In genomic region chr1:240423525-240423924, GRCh38 we compare ENCODE assay signal across 22 cellular contexts.
"Had no signal": no experiment of that assay in that cellular context is flagged by ENCODE, and none has a peak within 500 bp of the region (broad histone marks: within the 10 kb centered on the region; RNA-seq: fewer than 3 reads in every experiment).

No MANE protein-coding gene starts in this region.

- DNase-seq: dermis blood vessel endothelial cell; dorsolateral prefrontal cortex; effector CD4-positive, alpha-beta T cell; effector memory CD4-positive, alpha-beta T cell; foreskin keratinocyte; heart right ventricle; hippocampal formation; left cardiac atrium; left lung; left ventricle myocardium superior; lower lobe of right lung; mesenchymal stem cell; mucosa of descending colon had no signal

- H3K27me3 ChIP-seq: dorsolateral prefrontal cortex, esophagus muscularis mucosa, foreskin keratinocyte, gastroesophageal sphincter, heart right ventricle, left lung had no signal

- FAIRE-seq: colon, endothelial cell of umbilical vein, frontal cortex, islet of Langerhans, keratinocyte had no signal

- H3K4me3 Mint-ChIP-seq: mesothelial cell of epicardium had no signal

- H3K4me1 ChIP-seq: esophagus muscularis mucosa, foreskin keratinocyte, gastroesophageal sphincter, heart right ventricle, left lung, lower lobe of right lung had no signal

- ATAC-seq: foreskin keratinocyte, gastroesophageal sphincter, heart right ventricle, left cardiac atrium, left lung, left ventricle myocardium superior, lower lobe of right lung, mucosa of descending colon had no signal

- H3K27ac Mint-ChIP-seq: mesothelial cell of epicardium had no signal

- H3K36me3 Mint-ChIP-seq: mesothelial cell of epicardium had no signal

- H3K36me3 ChIP-seq: esophagus muscularis mucosa, gastroesophageal sphincter, heart right ventricle, left lung, lower lobe of right lung had no signal

- H3K9me3 ChIP-seq: esophagus muscularis mucosa, gastroesophageal sphincter, lower lobe of right lung, mucosa of descending colon had no signal

- H3K27ac ChIP-seq: coronary artery, dorsolateral prefrontal cortex, esophagus muscularis mucosa, foreskin keratinocyte, gastroesophageal sphincter, heart right ventricle, left lung, lower lobe of right lung had no signal

- H3K4me1 Mint-ChIP-seq: mesothelial cell of epicardium had no signal

- H3K4me3 ChIP-seq: coronary artery, dorsolateral prefrontal cortex, esophagus muscularis mucosa, gastroesophageal sphincter, heart right ventricle, left lung, lower lobe of right lung, mucosa of descending colon had no signal
